8 cellular contexts compared by ENCODE assay signal in genomic region chr19:41328157-41328817, GRCh38. TPM values are rescaled to one million over a fixed set of nuclear protein-coding genes. Genes with fewer than 3 reads are reported as not detected.
DNase-seq lines count a peak whose midpoint lies in the region; ATAC-seq and TF ChIP-seq lines count a peak whose summit lies in the region.

No MANE protein-coding gene starts in this region.

- no peak overlapping the region for H3K4me3 ChIP-seq in right cardiac atrium (ENCODE audit: low read length)
- peak overlapping the region; percentile 56 for H3K4me3 ChIP-seq in OCI-LY1 (ENCODE audit: low read depth, low read length, poor library complexity, severe bottlenecking)
- H3K4me3 ChIP-seq in prostate gland = no peak overlapping the region

- H3K9me2 ChIP-seq in OCI-LY1 (ENCODE audit: low read depth, low read length) = no peaks in the 10 kb centered on the region

- TF ChIP-seq CTCF in OCI-LY1 (IDR thresholded peaks at IDR 0.05; ENCODE audit: low read length) = no peak
- no peak for TF ChIP-seq CTCF in prostate gland (IDR thresholded peaks at IDR 0.05)

- 46% methylated on average over 22 of the region's 22 CpGs for WGBS in right cardiac atrium
- WGBS in prostate gland = 54% methylated on average over 22 of the region's 22 CpGs

- peaks cover 10% of the 10 kb centered on the region for H3K4me1 ChIP-seq in right cardiac atrium (ENCODE audit: control insufficient read depth, insufficient read depth, low read length)
- H3K4me1 ChIP-seq in OCI-LY1 (ENCODE audit: insufficient read depth, low read length, severe bottlenecking) = peaks cover 37% of the 10 kb centered on the region
- peaks cover 13% of the 10 kb centered on the region for H3K4me1 ChIP-seq in prostate gland (replicated peaks)

- H3K79me2 ChIP-seq in OCI-LY1 (ENCODE audit: insufficient read depth, low read length) = no peaks in the 10 kb centered on the region

- intact Hi-C loops in right cardiac atrium (cut with DNase I) = no loop called here
- intact Hi-C loops in Right ventricle myocardium superior (cut with DNase I) = no loop called here
- intact Hi-C loops in prostate gland (cut with DNase I) = no loop called here

- H3K4me2 ChIP-seq in OCI-LY1 (ENCODE audit: low read length) = peak overlapping the region; percentile 75

- no peak overlapping the region for H2AFZ ChIP-seq in OCI-LY1 (ENCODE audit: low read length)

- DNase-seq in right cardiac atrium = peak in 2 of 3 donors; percentile 67 to 68
- no peak for DNase-seq in Right ventricle myocardium superior
- DNase-seq in dermis blood vessel endothelial cell = peak; percentile 41
- DNase-seq in prostate gland (ENCODE audit: low spot score) = no peak
- DNase-seq in NCI-H510A treated with DMSO at 0.1 percent for 48 hours (lab: John Stamatoyannopoulos, UW) = no peak
- DNase-seq in NK-92 treated with Interleukin-12 subunit alpha and Interleukin-12 subunit beta, amount 100 ng/mL, for 24 hours (lab: John Stamatoyannopoulos, UW) = no peak

- peak overlapping the region; percentile 16 for H3K27ac ChIP-seq in right cardiac atrium (ENCODE audit: low read length)
- peak overlapping the region; percentile 85 for H3K27ac ChIP-seq in OCI-LY1 (ENCODE audit: low read depth, low read length, poor library complexity, severe bottlenecking)
- peak overlapping the region; percentile 48 to 72 for H3K27ac ChIP-seq in prostate gland

- no peak for TF ChIP-seq POLR2A in prostate gland (IDR thresholded peaks at IDR 0.05)

- peak in 1 of 2 donors; percentile 1 for ATAC-seq in right cardiac atrium
- ATAC-seq in Right ventricle myocardium superior (ENCODE audit: poor library complexity) = no peak
- no peak for ATAC-seq in HG03378 (IDR thresholded peaks at IDR 0.05; ENCODE audit: unreplicated experiment)

- 0 out of 2 replicates have a peak, but pooled peaks cover 4% of the 10 kb centered on the region for H3F3A ChIP-seq in OCI-LY1 (ENCODE audit: insufficient read depth, low read length)

- H3K9ac ChIP-seq in OCI-LY1 (ENCODE audit: low read length) = peak overlapping the region; percentile 71; the same call in 1 of the 2 replicates

- H3K36me3 ChIP-seq in OCI-LY1 (ENCODE audit: insufficient read depth, low read length) (peaks cover 35% of the 10 kb centered on the region), prostate gland (no peaks in the 10 kb centered on the region)

- H4K20me1 ChIP-seq in OCI-LY1 (ENCODE audit: insufficient read depth, low read length) = no peaks in the 10 kb centered on the region

- H3K27me3 ChIP-seq in right cardiac atrium (ENCODE audit: control insufficient read depth, insufficient read depth) (no peaks in the 10 kb centered on the region), OCI-LY1 (ENCODE audit: insufficient read depth, low read length) (no peaks in the 10 kb centered on the region), prostate gland (replicated peaks; ENCODE audit: insufficient read depth) (no peaks in the 10 kb centered on the region)

- H3K9me3 ChIP-seq in right cardiac atrium (ENCODE audit: control insufficient read depth, low read length) = no peaks in the 10 kb centered on the region
- no peaks in the 10 kb centered on the region for H3K9me3 ChIP-seq in OCI-LY1 (ENCODE audit: low read length)
- no peaks in the 10 kb centered on the region for H3K9me3 ChIP-seq in prostate gland

RNA-seq across cellular contexts. Expression of gene CCDC97, which starts 18.3 kb away (rescaled TPM):
- 10 to 100 TPM; 17.9 to 22.2 (median 18.9) TPM for total RNA-seq in right cardiac atrium
- 12.2 TPM for polyA plus RNA-seq in right cardiac atrium
- total RNA-seq in Right ventricle myocardium superior = 14.3 TPM
- total RNA-seq in dermis blood vessel endothelial cell = 7.5 and 13.2 TPM in 2 replicates
- 10 to 100 TPM; 21.0 to 34.4 TPM for total RNA-seq in prostate gland

RNA-seq across cellular contexts. Expression of gene TGFB1, which starts 25.4 kb away (rescaled TPM):
- 10 to 100 TPM; 27.0 to 39.3 (median 33.3) TPM for total RNA-seq in right cardiac atrium
- 23.9 TPM for polyA plus RNA-seq in right cardiac atrium
- total RNA-seq in Right ventricle myocardium superior = 13.1 TPM
- total RNA-seq in dermis blood vessel endothelial cell = 19.4 and 74.5 TPM in 2 replicates
- total RNA-seq in prostate gland = 10 to 100 TPM in 1 of 2 donors, 1 to 10 TPM in 1; 9.7 to 32.4 TPM

RNA-seq across cellular contexts. Expression of gene B9D2, which starts 35.7 kb away (rescaled TPM):
- 1 to 10 TPM; 3.3 to 3.8 (median 3.5) TPM for total RNA-seq in right cardiac atrium
- polyA plus RNA-seq in right cardiac atrium = 5.1 TPM
- total RNA-seq in Right ventricle myocardium superior = 2.6 TPM
- 6.8 and 7.9 TPM in 2 replicates for total RNA-seq in dermis blood vessel endothelial cell
- total RNA-seq in prostate gland = 10 to 100 TPM; 10.7 to 17.1 TPM

RNA-seq across cellular contexts. Expression of gene TMEM91, which starts 48.0 kb away (rescaled TPM):
- total RNA-seq in right cardiac atrium (1 to 10 TPM; 4.6 to 6.7 (median 5.8) TPM), Right ventricle myocardium superior (3.5 TPM), dermis blood vessel endothelial cell (4.7 and 9.2 TPM in 2 replicates), prostate gland (10 to 100 TPM; 15.7 to 19.7 TPM)
- 8.5 TPM for polyA plus RNA-seq in right cardiac atrium

Comparison
In these comparisons a context has a peak if more than half of its experiments do, and no peak if none do; other contexts are left out.
1. DNase-seq: peak in right cardiac atrium (2 of 3) and dermis blood vessel endothelial cell (single experiment); none in Right ventricle myocardium superior (single experiment), prostate gland (single experiment), NCI-H510A treated with DMSO at 0.1 percent for 48 hours (single experiment) and NK-92 treated with Interleukin-12 subunit alpha and Interleukin-12 subunit beta, amount 100 ng/mL, for 24 hours (single experiment).
2. H3K27ac ChIP-seq: peak in every context shown above with its lines; median percentile 85 in OCI-LY1; 60 in prostate gland; 16 in right cardiac atrium.